In the genomic region with DNA sequence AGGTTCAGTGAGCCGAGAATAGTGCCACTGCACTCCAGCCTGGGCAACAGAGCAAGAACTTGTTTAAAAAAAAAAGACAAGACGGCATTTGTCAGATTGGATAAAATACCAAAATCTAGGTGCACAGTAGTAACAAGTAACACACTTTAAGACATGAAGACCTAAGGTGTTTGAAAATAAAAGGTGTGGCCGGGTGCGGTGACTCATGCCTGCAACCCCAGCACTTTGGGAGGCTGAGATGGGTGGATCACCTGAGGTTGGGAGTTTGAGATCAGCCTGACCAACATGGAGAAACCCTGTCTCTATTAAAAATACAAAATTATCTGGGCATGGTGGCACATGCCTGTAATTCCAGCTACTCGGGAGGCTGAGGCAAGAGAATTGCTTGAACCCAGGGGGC, we compare ENCODE assay signal across 4 cellular contexts. TPM values are rescaled to one million over a fixed set of nuclear protein-coding genes. Genes with fewer than 3 reads are reported as not detected.
"Had no signal": no experiment of that assay in that cellular context is flagged by ENCODE, and none has a peak within 500 bp of the region (broad histone marks: within the 10 kb centered on the region; RNA-seq: fewer than 3 reads in every experiment).

No MANE protein-coding gene starts in this region.

RNA-seq across cellular contexts. Expression of gene COX7A1, which starts 34.5 kb away (rescaled TPM):
- total RNA-seq: LHCN-M2, M059J, MCF 10A, NCI-H460 had no signal
